Comparison of ENCODE assay signal across 8 cellular contexts in the genomic region with DNA sequence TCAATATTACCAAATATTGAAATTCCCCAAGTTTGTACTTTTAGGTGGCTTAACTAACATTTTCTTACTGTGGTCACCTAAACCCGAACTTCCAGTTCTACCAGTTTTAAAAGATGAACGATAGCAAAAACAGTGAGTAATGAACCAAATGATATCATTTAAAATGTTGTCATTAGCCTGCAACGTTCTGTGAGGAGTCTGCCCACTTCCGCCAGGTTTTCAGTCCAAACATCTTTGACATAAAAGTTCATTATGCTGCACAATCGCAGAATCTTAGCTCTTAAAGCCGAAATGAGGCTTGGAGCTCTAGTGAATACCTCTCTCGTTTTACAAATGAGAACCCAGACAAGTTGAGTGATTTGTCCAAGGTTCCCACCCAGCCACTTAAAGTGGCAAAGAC. TPM values are rescaled to one million over a fixed set of nuclear protein-coding genes. Genes with fewer than 3 reads are reported as not detected.
DNase-seq lines count a peak whose midpoint lies in the region; ATAC-seq and TF ChIP-seq lines count a peak whose summit lies in the region.

No MANE protein-coding gene starts in this region.

- no peaks in the 10 kb centered on the region for H3K27me3 ChIP-seq in DND-41 (ENCODE audit: insufficient read depth, low read length, poor library complexity)
- no peaks in the 10 kb centered on the region for H3K27me3 ChIP-seq in MM.1S (replicated peaks; ENCODE audit: insufficient read depth, low read length)
- peaks cover 6% of the 10 kb centered on the region for H3K27me3 ChIP-seq in colonic mucosa
- no peaks in the 10 kb centered on the region for H3K27me3 ChIP-seq in muscle layer of duodenum (ENCODE audit: low read depth, low read length)

- DNase-seq in DND-41 (peak; percentile 11), MM.1S (no peak), colonic mucosa (no peak), NCI-H1417 treated with DMSO at 0.1 percent for 48 hours (lab: John Stamatoyannopoulos, UW) (no peak), posterior vena cava (ENCODE audit: low spot score) (no peak)

- TF ChIP-seq CTCF in DND-41 (IDR thresholded peaks at IDR 0.05; ENCODE audit: borderline replicate concordance, extremely low read depth, low read length, poor library complexity, severe bottlenecking) (no peak), MM.1S (IDR thresholded peaks at IDR 0.05; ENCODE audit: low read length) (no peak), colonic mucosa (IDR thresholded peaks at IDR 0.05) (no peak)

- peaks cover 22% of the 10 kb centered on the region for H3K36me3 ChIP-seq in DND-41 (ENCODE audit: insufficient read depth, low read length)
- H3K36me3 ChIP-seq in MM.1S (replicated peaks; ENCODE audit: insufficient read depth, low read length) = no peaks in the 10 kb centered on the region
- no peaks in the 10 kb centered on the region for H3K36me3 ChIP-seq in colonic mucosa
- H3K36me3 ChIP-seq in muscle layer of duodenum (ENCODE audit: control insufficient read depth in 1 of 2, insufficient read depth in 2 of 2, low read length in 2 of 2) = peaks cover 0 to 4% of the 10 kb centered on the region in 2 donors

- H3K9me3 ChIP-seq in DND-41 (ENCODE audit: insufficient read depth, low read length, severe bottlenecking) = no peaks in the 10 kb centered on the region
- no peaks in the 10 kb centered on the region for H3K9me3 ChIP-seq in MM.1S (replicated peaks; ENCODE audit: insufficient read depth, low read length)
- H3K9me3 ChIP-seq in colonic mucosa = no peaks in the 10 kb centered on the region
- H3K9me3 ChIP-seq in muscle layer of duodenum (ENCODE audit: control insufficient read depth in 1 of 2, low read length in 2 of 2) = no peaks in the 10 kb centered on the region

- H3K4me2 ChIP-seq in DND-41 (ENCODE audit: insufficient read depth, low read length) = peak overlapping the region; percentile 61
- H3K4me2 ChIP-seq in MM.1S (ENCODE audit: low read depth, low read length) = peak overlapping the region; percentile 66

- H4K20me1 ChIP-seq in DND-41 (ENCODE audit: insufficient read depth, low read length) (no peaks in the 10 kb centered on the region; the same call in 1 of the 2 replicates), MM.1S (ENCODE audit: insufficient read depth, low read length) (no peaks in the 10 kb centered on the region)

- intact Hi-C loops in colonic mucosa (cut with DNase I) (no loop called here), posterior vena cava (cut with DNase I) (no loop called here)

- peak overlapping the region; percentile 73 for H2AFZ ChIP-seq in DND-41 (ENCODE audit: low read depth, low read length)
- H2AFZ ChIP-seq in MM.1S (ENCODE audit: low read length) = peak overlapping the region; percentile 53

- H3K4me1 ChIP-seq in DND-41 (ENCODE audit: insufficient read depth, low read length) (peaks cover 19% of the 10 kb centered on the region), MM.1S (ENCODE audit: low read length) (no peaks in the 10 kb centered on the region), colonic mucosa (no peaks in the 10 kb centered on the region), muscle layer of duodenum (ENCODE audit: control insufficient read depth in 1 of 2, insufficient read depth in 2 of 2, low read length in 2 of 2) (no peaks in the 10 kb centered on the region)

- H3K9me2 ChIP-seq in MM.1S (replicated peaks; ENCODE audit: insufficient read depth, low read length) = no peaks in the 10 kb centered on the region

- no peaks in the 10 kb centered on the region for H3F3A ChIP-seq in MM.1S (ENCODE audit: insufficient read depth, low read length)

- H3K79me2 ChIP-seq in DND-41 (ENCODE audit: insufficient read depth, low read length) (peaks cover 28% of the 10 kb centered on the region), MM.1S (ENCODE audit: low read length) (peaks cover 6% of the 10 kb centered on the region; the same call in 1 of the 2 replicates)

- peak overlapping the region; percentile 73 for H3K9ac ChIP-seq in DND-41 (ENCODE audit: low read depth, low read length)
- peak overlapping the region; percentile 84 for H3K9ac ChIP-seq in MM.1S (ENCODE audit: low read length)
- H3K9ac ChIP-seq in colonic mucosa (ENCODE audit: low read depth in 2 of 2, low read length in 2 of 2) = peak overlapping the region; percentile 73 to 81

- peak overlapping the region; percentile 36 to 68 for H3K4me3 ChIP-seq in DND-41 (ENCODE audit: low read depth in 1 of 2, low read length in 2 of 2)
- H3K4me3 ChIP-seq in MM.1S (ENCODE audit: low read length) = peak overlapping the region; percentile 83
- peak overlapping the region; percentile 59 for H3K4me3 ChIP-seq in colonic mucosa
- H3K4me3 ChIP-seq in muscle layer of duodenum (ENCODE audit: low read depth in 1 of 2, low read length in 2 of 2) = peak overlapping the region; percentile 71 to 81

- ATAC-seq in DND-41 (ENCODE audit: insufficient read depth, low read depth) (no peak), HG03378 (IDR thresholded peaks at IDR 0.05; ENCODE audit: unreplicated experiment) (no peak), GM21576 (IDR thresholded peaks at IDR 0.05; ENCODE audit: unreplicated experiment) (no peak)

- H3K27ac ChIP-seq in DND-41 (ENCODE audit: low read length) = peak overlapping the region; percentile 83
- peak overlapping the region; percentile 46; the same call in 1 of the 2 replicates for H3K27ac ChIP-seq in MM.1S (ENCODE audit: low read length)
- H3K27ac ChIP-seq in colonic mucosa = peak overlapping the region; percentile 70
- H3K27ac ChIP-seq in muscle layer of duodenum (ENCODE audit: low read length) = peak overlapping the region; percentile 86

RNA-seq across cellular contexts. Expression of a gene that starts 0.8 kb away (rescaled TPM):
- total RNA-seq in colonic mucosa = 10 to 100 TPM; 15.3 to 22.2 TPM
- total RNA-seq in posterior vena cava = 10 to 100 TPM; 11.4 to 11.9 TPM

RNA-seq across cellular contexts. Expression of a gene that starts 19.1 kb away (rescaled TPM):
- total RNA-seq in colonic mucosa = under 1 TPM in 1 of 2 donors, not detected in 1; 0.10 TPM
- not detected for total RNA-seq in posterior vena cava

RNA-seq across cellular contexts. Expression of a gene that starts 49.7 kb away (rescaled TPM):
- 1 to 10 TPM; 1.2 to 2.5 TPM for total RNA-seq in colonic mucosa
- total RNA-seq in posterior vena cava = 1 to 10 TPM; 2.7 to 4.1 TPM
